14 cellular contexts compared by ENCODE assay signal in the genomic region with DNA sequence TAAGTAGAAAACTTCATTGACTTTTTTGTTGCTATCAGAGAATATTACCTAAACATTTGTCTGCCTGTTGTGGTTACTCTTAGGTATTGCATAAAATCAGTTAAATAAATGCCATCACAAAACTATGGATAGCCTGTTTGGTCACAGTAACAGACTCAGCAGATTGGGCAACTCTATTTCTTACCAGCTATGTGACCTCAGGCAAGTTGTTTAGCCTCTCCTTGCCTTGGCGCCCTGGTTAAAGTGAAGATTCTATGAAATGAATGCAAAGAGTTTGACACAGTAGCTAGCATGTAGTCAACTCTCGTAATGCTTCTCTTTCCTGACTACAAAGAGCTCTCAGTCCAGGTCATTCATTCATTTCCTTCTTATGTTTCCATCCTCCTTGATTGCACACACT.
DNase-seq lines count a peak whose midpoint lies in the region; ATAC-seq lines count a peak whose summit lies in the region.
"Had no signal": no experiment of that assay in that cellular context is flagged by ENCODE, and none has a peak within 500 bp of the region (broad histone marks: within the 10 kb centered on the region; RNA-seq: fewer than 3 reads in every experiment).

No MANE protein-coding gene starts in this region.

- no peaks in the 10 kb centered on the region for H3K79me2 ChIP-seq in GM23248 (ENCODE audit: insufficient read depth)
- H3K79me2 ChIP-seq in trophoblast cell (ENCODE audit: control insufficient read depth, insufficient read depth, low read length, poor library complexity) = no peaks in the 10 kb centered on the region

- H3K27me3 ChIP-seq in GM23248 (replicated peaks; ENCODE audit: insufficient read depth) (no peaks in the 10 kb centered on the region), trophoblast cell (ENCODE audit: insufficient read depth, low read length) (no peaks in the 10 kb centered on the region)

- H3K4ac ChIP-seq in trophoblast cell (ENCODE audit: low read depth, low read length) = no peak overlapping the region

- H3K27ac ChIP-seq in GM23248 (no peak overlapping the region), trophoblast cell (ENCODE audit: low read depth, low read length) (no peak overlapping the region)
- H3K27ac ChIP-seq: A549 had no signal

- H3K4me1 ChIP-seq in GM23248 (ENCODE audit: insufficient read depth) = peaks cover 58% of the 10 kb centered on the region
- peaks cover 0 to 4% of the 10 kb centered on the region in 2 experiments for H3K4me1 ChIP-seq in trophoblast cell (ENCODE audit: control insufficient read depth in 1 of 2, insufficient read depth in 2 of 2, low read length in 2 of 2)

- H3K9me3 ChIP-seq in GM23248 (ENCODE audit: low read depth) (no peaks in the 10 kb centered on the region), trophoblast cell (ENCODE audit: insufficient read depth, low read depth, low read length) (no peaks in the 10 kb centered on the region)
- H3K9me3 ChIP-seq: A549 had no signal

- H4K91ac ChIP-seq in trophoblast cell (ENCODE audit: low read depth, low read length) = no peak overlapping the region

- H2AFZ ChIP-seq in GM23248 (no peak overlapping the region), trophoblast cell (ENCODE audit: insufficient read depth, low read length, poor library complexity) (no peak overlapping the region)

- H3K18ac ChIP-seq in trophoblast cell (ENCODE audit: low read length) = no peak overlapping the region

- H3K9ac ChIP-seq in GM23248 (no peak overlapping the region), trophoblast cell (ENCODE audit: low read length) (no peak overlapping the region)

- no peak overlapping the region for H2AK5ac ChIP-seq in trophoblast cell (ENCODE audit: low read length)

- H3K14ac ChIP-seq in trophoblast cell (ENCODE audit: low read length) = no peak overlapping the region

- no peaks in the 10 kb centered on the region for H4K20me1 ChIP-seq in GM23248 (ENCODE audit: insufficient read depth)

- in situ Hi-C loops in GM23248 (cut with MboI) = no loop called here

- H2BK120ac ChIP-seq in trophoblast cell (ENCODE audit: insufficient read depth, low read length, poor library complexity) = no peak overlapping the region

- H2BK5ac ChIP-seq in trophoblast cell (ENCODE audit: low read depth, low read length, poor library complexity) = no peak overlapping the region

- no peaks in the 10 kb centered on the region for H3K36me3 ChIP-seq in GM23248 (ENCODE audit: low read depth)
- H3K36me3 ChIP-seq in trophoblast cell (ENCODE audit: control insufficient read depth in 1 of 2, insufficient read depth in 2 of 2, low read length in 2 of 2) = no peaks in the 10 kb centered on the region

- peaks cover 10% of the 10 kb centered on the region for H3K79me1 ChIP-seq in trophoblast cell (ENCODE audit: low read length)

- H3F3A ChIP-seq in GM23248 (ENCODE audit: insufficient read depth) = peaks cover 45% of the 10 kb centered on the region

- no peak overlapping the region for H2BK12ac ChIP-seq in trophoblast cell (ENCODE audit: low read length)

- DNase-seq in GM23248 (peak; percentile 32), M059J (ENCODE audit: low read depth) (peak; percentile 20), foreskin melanocyte (peak; percentile 3), trophoblast cell (peak; percentile 72 to 89), activated gamma-delta T cell (lab: John Stamatoyannopoulos, UW) (no peak)
- no peak for DNase-seq in stimulated activated CD4-positive, alpha-beta T cell treated with anti-CD3 and anti-CD28 coated beads, Interleukin-12 subunit alpha, Interleukin-12 subunit beta, amount 100 ng/mL, for 4 hours
- DNase-seq: CD8-positive, alpha-beta T cell; COR-L47; DMS153; DMS79 treated with DMSO at 0.1 percent for 48 hours; GOT3; H9 had no signal

- no peak overlapping the region for H3K4me3 ChIP-seq in GM23248
- H3K4me3 ChIP-seq in trophoblast cell (ENCODE audit: low read depth, low read length) = no peak overlapping the region
- H3K4me3 ChIP-seq: A549 had no signal

- 94 to 97% methylated on average over 2 of the region's 2 CpGs for WGBS in GM23248 (ENCODE audit: low coverage in 1 of 2, low lambda C conversion rate in 2 of 2, missing lambda C conversion rate in 2 of 2), 2 experiments
- no CpG with 5 or more reads among the region's 2 CpGs for WGBS in trophoblast cell (ENCODE audit: extremely low coverage, insufficient coverage, insufficient read length)

- no peak overlapping the region for H4K12ac ChIP-seq in trophoblast cell (ENCODE audit: low read depth, low read length)

- no peak overlapping the region for H4K8ac ChIP-seq in trophoblast cell (ENCODE audit: low read depth, low read length)

- H3K4me2 ChIP-seq in GM23248 (ENCODE audit: unreplicated experiment) (no peak overlapping the region), trophoblast cell (ENCODE audit: low read length) (no peak overlapping the region)
- H3K4me2 ChIP-seq: A549 had no signal

- no peaks in the 10 kb centered on the region for H3K9me2 ChIP-seq in GM23248 (ENCODE audit: insufficient read depth)

- no peak overlapping the region for H3K23ac ChIP-seq in trophoblast cell (ENCODE audit: low read length)

- ATAC-seq in esophagus mucosa = no peak
- ATAC-seq: A549; CD8-positive, alpha-beta T cell had no signal

Comparison
In these comparisons a context has a peak if more than half of its experiments do, and no peak if none do; other contexts are left out.
1. DNase-seq: peak in GM23248 (single experiment), M059J (single experiment), foreskin melanocyte (single experiment) and trophoblast cell (2 of 2); none in activated gamma-delta T cell (single experiment) and stimulated activated CD4-positive, alpha-beta T cell treated with anti-CD3 and anti-CD28 coated beads, Interleukin-12 subunit alpha, Interleukin-12 subunit beta, amount 100 ng/mL, for 4 hours (single experiment).